Comparison of ENCODE assay signal across 1 cellular context in genomic region chr16:28200661-28201060, GRCh38.
TF ChIP-seq lines count a peak whose summit lies in the region.

No MANE protein-coding gene starts in this region.

TF ChIP-seq in IMR-90, 13 proteins besides CTCF, POLR2A, EP300 and RAD21:
- TF ChIP-seq CHD1 (IDR thresholded peaks at IDR 0.05; ENCODE audit: low read depth, low read length) = no peak
- no peak for TF ChIP-seq NFE2L2 (IDR thresholded peaks at IDR 0.05; ENCODE audit: low read depth, low read length)
- no peak for TF ChIP-seq MAZ (IDR thresholded peaks at IDR 0.05; ENCODE audit: borderline replicate concordance, low read depth, low read length)
- TF ChIP-seq RCOR1 (IDR thresholded peaks at IDR 0.05; ENCODE audit: insufficient replicate concordance, low read length) = no peak
- TF ChIP-seq FOS (IDR thresholded peaks at IDR 0.05; ENCODE audit: low read depth, low read length) = no peak
- no peak for TF ChIP-seq BHLHE40 (IDR thresholded peaks at IDR 0.05; ENCODE audit: low read depth, low read length)
- TF ChIP-seq ELK1 (IDR thresholded peaks at IDR 0.05; ENCODE audit: borderline replicate concordance, low read depth, low read length) = no peak
- no peak for TF ChIP-seq MAFK (IDR thresholded peaks at IDR 0.05; ENCODE audit: low read depth, low read length)
- TF ChIP-seq, protein P1, sequence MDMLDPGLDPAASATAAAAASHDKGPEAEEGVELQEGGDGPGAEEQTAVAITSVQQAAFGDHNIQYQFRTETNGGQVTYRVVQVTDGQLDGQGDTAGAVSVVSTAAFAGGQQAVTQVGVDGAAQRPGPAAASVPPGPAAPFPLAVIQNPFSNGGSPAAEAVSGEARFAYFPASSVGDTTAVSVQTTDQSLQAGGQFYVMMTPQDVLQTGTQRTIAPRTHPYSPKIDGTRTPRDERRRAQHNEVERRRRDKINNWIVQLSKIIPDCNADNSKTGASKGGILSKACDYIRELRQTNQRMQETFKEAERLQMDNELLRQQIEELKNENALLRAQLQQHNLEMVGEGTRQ (IDR thresholded peaks at IDR 0.05; ENCODE audit: low read depth, low read length) = no peak
- no peak for TF ChIP-seq MXI1 (IDR thresholded peaks at IDR 0.05; ENCODE audit: borderline replicate concordance, low read depth, low read length)
- no peak for TF ChIP-seq CEBPB (IDR thresholded peaks at IDR 0.05; ENCODE audit: low read depth, low read length)
- TF ChIP-seq RFX5 (IDR thresholded peaks at IDR 0.05; ENCODE audit: low read depth, low read length) = no peak
- no peak for TF ChIP-seq SMC3 (IDR thresholded peaks at IDR 0.05; ENCODE audit: low read depth, low read length)
